ENCODE assay signal across 28 cellular contexts in genomic region chr12:93429852-93430251, GRCh38. TPM values are rescaled to one million over a fixed set of nuclear protein-coding genes. Genes with fewer than 3 reads are reported as not detected.
A peak's percentile ranks its signal among the peaks of the same experiment; 100 is the strongest.
DNase-seq lines count a peak whose midpoint lies in the region; ATAC-seq and TF ChIP-seq lines count a peak whose summit lies in the region.
"Had no signal": no experiment of that assay in that cellular context is flagged by ENCODE, and none has a peak within 500 bp of the region (broad histone marks: within the 10 kb centered on the region; RNA-seq: fewer than 3 reads in every experiment).

No MANE protein-coding gene starts in this region.

- ATAC-seq in activated naive CD8-positive, alpha-beta T cell treated with anti-CD3 and anti-CD28 coated beads, Interleukin-2, amount 50 U/mL, for 24 hours: no peak
- ATAC-seq in T-cell (replicated peaks in 1 of 4) (no peak), foreskin keratinocyte (peak; percentile 45), GM18868 (IDR thresholded peaks at IDR 0.05; ENCODE audit: unreplicated experiment) (no peak)
- no peak for ATAC-seq in stimulated activated effector memory CD8-positive, alpha-beta T cell treated with anti-CD3 and anti-CD28 coated beads, Interleukin-12 subunit alpha, Interleukin-12 subunit beta, amount 100 ng/mL, for 72 hours
- ATAC-seq: activated CD4-positive, CD25-positive, alpha-beta regulatory T cell treated with anti-CD3 and anti-CD28 coated beads, Interleukin-2, amount 50 U/mL, for 24 hours had no signal

- H3K27ac ChIP-seq in foreskin keratinocyte: no peak overlapping the region
- H3K27ac ChIP-seq: A549, adrenal gland, brain microvascular endothelial cell, SJSA1 had no signal

- peaks cover 18% of the 10 kb centered on the region for H3K4me1 ChIP-seq in foreskin keratinocyte
- H3K4me1 ChIP-seq: SJSA1 had no signal

- no peaks in the 10 kb centered on the region for H3K36me3 Mint-ChIP-seq in activated naive CD8-positive, alpha-beta T cell
- peaks cover 21% of the 10 kb centered on the region for H3K36me3 Mint-ChIP-seq in activated naive CD8-positive, alpha-beta T cell treated with anti-CD3 and anti-CD28 coated beads, Interleukin-2, amount 50 U/mL, for 24 hours (ENCODE audit: low read depth)
- H3K36me3 Mint-ChIP-seq in T-cell: peaks cover 7% of the 10 kb centered on the region
- peaks cover 16% of the 10 kb centered on the region for H3K36me3 Mint-ChIP-seq in stimulated activated effector memory CD8-positive, alpha-beta T cell treated with anti-CD3 and anti-CD28 coated beads, Interleukin-12 subunit alpha, Interleukin-12 subunit beta, amount 100 ng/mL, for 72 hours

- no peaks in the 10 kb centered on the region for H3K27me3 ChIP-seq in foreskin keratinocyte
- H3K27me3 ChIP-seq: adrenal gland, brain microvascular endothelial cell, MG63, SJSA1 had no signal

- H3K4me1 Mint-ChIP-seq in activated naive CD8-positive, alpha-beta T cell (ENCODE audit: low read depth): peaks cover 80% of the 10 kb centered on the region
- H3K4me1 Mint-ChIP-seq in activated naive CD8-positive, alpha-beta T cell treated with anti-CD3 and anti-CD28 coated beads, Interleukin-2, amount 50 U/mL, for 24 hours: peaks cover 87% of the 10 kb centered on the region
- peaks cover 85 to 89% (median 88%) of the 10 kb centered on the region in 3 donors for H3K4me1 Mint-ChIP-seq in T-cell
- H3K4me1 Mint-ChIP-seq in stimulated activated effector memory CD8-positive, alpha-beta T cell treated with anti-CD3 and anti-CD28 coated beads, Interleukin-12 subunit alpha, Interleukin-12 subunit beta, amount 100 ng/mL, for 72 hours: peaks cover 59% of the 10 kb centered on the region

- no peaks in the 10 kb centered on the region for H3K27me3 Mint-ChIP-seq in activated naive CD8-positive, alpha-beta T cell
- no peaks in the 10 kb centered on the region for H3K27me3 Mint-ChIP-seq in activated naive CD8-positive, alpha-beta T cell treated with anti-CD3 and anti-CD28 coated beads, Interleukin-2, amount 50 U/mL, for 24 hours
- H3K27me3 Mint-ChIP-seq in T-cell: no peaks in the 10 kb centered on the region
- H3K27me3 Mint-ChIP-seq: activated CD4-positive, alpha-beta memory T cell treated with anti-CD3 and anti-CD28 coated beads, Interleukin-2, amount 10 ng/mL, durations not matched to agents 7 days and 5 days; CD8-positive, alpha-beta memory T cell; stimulated activated naive CD8-positive, alpha-beta T cell treated with anti-CD3 and anti-CD28 coated beads, Interleukin-15, Interleukin-2, amounts not matched to agents 100 ng/mL and 50 ng/mL, for 24 hours had no signal

- peak overlapping the region; percentile 6 for H3K4me3 Mint-ChIP-seq in activated naive CD8-positive, alpha-beta T cell
- no peak overlapping the region for H3K4me3 Mint-ChIP-seq in activated naive CD8-positive, alpha-beta T cell treated with anti-CD3 and anti-CD28 coated beads, Interleukin-2, amount 50 U/mL, for 24 hours
- H3K4me3 Mint-ChIP-seq in T-cell: peak overlapping the region in 1 of 3 donors; percentile 43
- no peak overlapping the region for H3K4me3 Mint-ChIP-seq in stimulated activated effector memory CD8-positive, alpha-beta T cell treated with anti-CD3 and anti-CD28 coated beads, Interleukin-12 subunit alpha, Interleukin-12 subunit beta, amount 100 ng/mL, for 72 hours
- H3K4me3 Mint-ChIP-seq: activated CD4-positive, alpha-beta memory T cell treated with anti-CD3 and anti-CD28 coated beads, Interleukin-2, amount 10 ng/mL, durations not matched to agents 7 days and 5 days; stimulated activated naive CD8-positive, alpha-beta T cell treated with anti-CD3 and anti-CD28 coated beads, Interleukin-15, Interleukin-2, amounts not matched to agents 100 ng/mL and 50 ng/mL, for 24 hours had no signal

- no peak for DNase-seq in activated naive CD8-positive, alpha-beta T cell treated with anti-CD3 and anti-CD28 coated beads, Interleukin-2, amount 50 U/mL, for 24 hours
- no peak for DNase-seq in T-cell
- DNase-seq in foreskin keratinocyte: no peak
- DNase-seq in stimulated activated effector memory CD8-positive, alpha-beta T cell treated with anti-CD3 and anti-CD28 coated beads, Interleukin-12 subunit alpha, Interleukin-12 subunit beta, amount 100 ng/mL, for 72 hours (ENCODE audit: low spot score in 2 of 2): no peak
- DNase-seq in middle frontal gyrus (ENCODE audit: extremely low spot score, low spot score): no peak
- DNase-seq in retina: no peak
- DNase-seq: activated CD4-positive, alpha-beta memory T cell treated with anti-CD3 and anti-CD28 coated beads, Interleukin-2, amount 10 ng/mL, durations not matched to agents 7 days and 5 days; activated gamma-delta T cell treated with Interleukin-2 at 50 U/mL for 16 hours; adrenal gland; AML-193; brain microvascular endothelial cell; CD8-positive, alpha-beta memory T cell; erythroblast; foreskin fibroblast; GF-D8; HCEC 1CT; MG63; NCI-H2029 treated with DMSO at 0.1 percent for 48 hours; NCI-H226; NCI-H748 treated with DMSO at 0.1 percent for 48 hours; posterior cingulate gyrus; T-helper 1 cell had no signal

- H3K27ac Mint-ChIP-seq in activated naive CD8-positive, alpha-beta T cell: peak overlapping the region; percentile 5
- H3K27ac Mint-ChIP-seq in activated naive CD8-positive, alpha-beta T cell treated with anti-CD3 and anti-CD28 coated beads, Interleukin-2, amount 50 U/mL, for 24 hours: no peak overlapping the region
- peak overlapping the region; percentile 55 to 65 for H3K27ac Mint-ChIP-seq in T-cell
- H3K27ac Mint-ChIP-seq in stimulated activated effector memory CD8-positive, alpha-beta T cell treated with anti-CD3 and anti-CD28 coated beads, Interleukin-12 subunit alpha, Interleukin-12 subunit beta, amount 100 ng/mL, for 72 hours: peak overlapping the region; percentile 59
- H3K27ac Mint-ChIP-seq: activated CD4-positive, alpha-beta memory T cell treated with anti-CD3 and anti-CD28 coated beads, Interleukin-2, amount 10 ng/mL, durations not matched to agents 7 days and 5 days; stimulated activated naive CD8-positive, alpha-beta T cell treated with anti-CD3 and anti-CD28 coated beads, Interleukin-15, Interleukin-2, amounts not matched to agents 100 ng/mL and 50 ng/mL, for 24 hours had no signal

- TF ChIP-seq CTCF in foreskin keratinocyte (conservative IDR thresholded peaks at IDR 0.05): no peak

- CTCF ChIA-PET in T-cell (lab: Charles Lee): interaction anchor here (0.5 to 1.4 kb wide), 6 partner anchors 9 to 1101 kb away, joined by 3 to 11 read pairs (median 4); no protein-coding TSS in a partner anchor

- POLR2A ChIA-PET in T-cell (lab: Charles Lee): interaction anchor here (0.6 to 0.7 kb wide), 5 partner anchors 9 to 579 kb away, joined by 3 read pairs; no protein-coding TSS in a partner anchor

- H3K9me3 Mint-ChIP-seq in activated naive CD8-positive, alpha-beta T cell (ENCODE audit: low read depth): no peaks in the 10 kb centered on the region
- H3K9me3 Mint-ChIP-seq in activated naive CD8-positive, alpha-beta T cell treated with anti-CD3 and anti-CD28 coated beads, Interleukin-2, amount 50 U/mL, for 24 hours: no peaks in the 10 kb centered on the region
- H3K9me3 Mint-ChIP-seq in T-cell: no peaks in the 10 kb centered on the region
- no peaks in the 10 kb centered on the region for H3K9me3 Mint-ChIP-seq in stimulated activated effector memory CD8-positive, alpha-beta T cell treated with anti-CD3 and anti-CD28 coated beads, Interleukin-12 subunit alpha, Interleukin-12 subunit beta, amount 100 ng/mL, for 72 hours
- H3K9me3 Mint-ChIP-seq: activated CD4-positive, alpha-beta memory T cell treated with anti-CD3 and anti-CD28 coated beads, Interleukin-2, amount 10 ng/mL, durations not matched to agents 7 days and 5 days; CD8-positive, alpha-beta memory T cell; stimulated activated naive CD8-positive, alpha-beta T cell treated with anti-CD3 and anti-CD28 coated beads, Interleukin-15, Interleukin-2, amounts not matched to agents 100 ng/mL and 50 ng/mL, for 24 hours had no signal

RNA-seq across cellular contexts. Expression of gene UBE2N, which starts 11.9 kb away (rescaled TPM):
- total RNA-seq in T-cell: 10 to 100 TPM; 66.3 to 81.7 (median 79.2) TPM
- 154 and 167 TPM in 2 replicates for total RNA-seq in foreskin keratinocyte
- 116 and 148 TPM in 2 replicates for polyA plus RNA-seq in foreskin keratinocyte

RNA-seq across cellular contexts. Expression of gene MRPL42, which starts 37.5 kb away (rescaled TPM):
- 10 to 100 TPM; 35.1 to 46.7 (median 40.4) TPM for total RNA-seq in T-cell
- total RNA-seq in foreskin keratinocyte: 75.4 and 85.8 TPM in 2 replicates
- 55.5 and 58.3 TPM in 2 replicates for polyA plus RNA-seq in foreskin keratinocyte

RNA-seq across cellular contexts. Expression of gene NUDT4, which starts 52.1 kb away (rescaled TPM):
- total RNA-seq in T-cell (10 to 100 TPM; 40.7 to 85.2 (median 46.0) TPM), foreskin keratinocyte (38.4 and 39.7 TPM in 2 replicates)
- 16.4 and 18.2 TPM in 2 replicates for polyA plus RNA-seq in foreskin keratinocyte
